ENCODE assay signal across 32 cellular contexts in genomic region chr12:60210756-60211155, GRCh38.
"Had no signal": no experiment of that assay in that cellular context is flagged by ENCODE, and none has a peak within 500 bp of the region (broad histone marks: within the 10 kb centered on the region; RNA-seq: fewer than 3 reads in every experiment).

No MANE protein-coding gene starts in this region.

- H3K9me3 ChIP-seq: esophagus muscularis mucosa, gastroesophageal sphincter had no signal

- H3K36me3 ChIP-seq: brain microvascular endothelial cell, esophagus muscularis mucosa, gastroesophageal sphincter, heart right ventricle had no signal

- H3K9me3 Mint-ChIP-seq: activated CD4-positive, alpha-beta T cell treated with anti-CD3 and anti-CD28 coated beads, Interleukin-2, amount 10 ng/mL, durations not matched to agents 24 days and 14 days; activated T-helper 1 cell treated with anti-CD3 and anti-CD28 coated beads, Interleukin-12 subunit alpha, Interleukin-12 subunit beta, Interleukin-2, Interleukin-4 antibody, amounts not matched to agents 30 ng/mL and 10 ng/mL and 1 ng/mL, durations not matched to agents 14 hours and 24 hours and 36 hours; central memory CD8-positive, alpha-beta T cell had no signal

- H3K36me3 Mint-ChIP-seq: activated CD4-positive, alpha-beta memory T cell treated with anti-CD3 and anti-CD28 coated beads for 36 hours; activated CD8-positive, alpha-beta memory T cell treated with anti-CD3 and anti-CD28 coated beads, Interleukin-2, amount 10 ng/mL, durations not matched to agents 7 days and 5 days; activated naive CD8-positive, alpha-beta T cell had no signal

- H2AFZ ChIP-seq: hepatocyte had no signal

- H3K27ac ChIP-seq: brain microvascular endothelial cell, coronary artery, esophagus muscularis mucosa, gastroesophageal sphincter, heart right ventricle, hepatocyte had no signal

- H3K27me3 ChIP-seq: brain microvascular endothelial cell, esophagus muscularis mucosa, gastroesophageal sphincter, heart right ventricle, hepatocyte had no signal

- DNase-seq: activated CD4-positive, alpha-beta memory T cell treated with anti-CD3 and anti-CD28 coated beads for 36 hours; activated CD4-positive, alpha-beta T cell treated with anti-CD3 and anti-CD28 coated beads for 36 hours; activated CD4-positive, alpha-beta T cell treated with anti-CD3 and anti-CD28 coated beads, Interleukin-2, amount 10 ng/mL, durations not matched to agents 24 days and 14 days; activated CD4-positive, CD25-positive, alpha-beta regulatory T cell; activated CD4-positive, CD25-positive, alpha-beta regulatory T cell treated with anti-CD3 and anti-CD28 coated beads, Interleukin-2, amount 50 U/mL, for 72 hours; activated CD8-positive, alpha-beta memory T cell treated with anti-CD3 and anti-CD28 coated beads, Interleukin-2, amount 10 ng/mL, durations not matched to agents 7 days and 5 days; activated CD8-positive, alpha-beta memory T cell treated with anti-CD3 and anti-CD28 coated beads, Interleukin-2, amount 50 U/mL, for 4 hours; activated CD8-positive, alpha-beta T cell treated with anti-CD3 and anti-CD28 coated beads, Interleukin-2, amount 10 ng/mL, durations not matched to agents 7 days and 5 days; activated effector memory CD4-positive, alpha-beta T cell treated with anti-CD3 and anti-CD28 coated beads, Interleukin-2, amount 50 U/mL, for 16 hours; activated naive CD4-positive, alpha-beta T cell; activated naive CD4-positive, alpha-beta T cell treated with anti-CD3 and anti-CD28 coated beads, Interleukin-2, amount 50 U/mL, for 16 hours; activated T-cell treated with anti-CD3 and anti-CD28 coated beads, Interleukin-2, amount 50 U/mL, for 1 hour; activated T-cell treated with anti-CD3 and anti-CD28 coated beads, Interleukin-2, amount 50 U/mL, for 48 hours; amniotic stem cell; anterior cingulate cortex; brain microvascular endothelial cell; dermis blood vessel endothelial cell; effector CD4-positive, alpha-beta T cell; effector memory CD8-positive, alpha-beta T cell; erythroblast; foreskin melanocyte; heart right ventricle; T-helper 2 cell had no signal

- H3K4me1 Mint-ChIP-seq: activated CD4-positive, alpha-beta T cell treated with anti-CD3 and anti-CD28 coated beads for 36 hours; activated CD4-positive, alpha-beta T cell treated with anti-CD3 and anti-CD28 coated beads, Interleukin-2, amount 10 ng/mL, durations not matched to agents 24 days and 14 days; activated CD8-positive, alpha-beta memory T cell treated with anti-CD3 and anti-CD28 coated beads, Interleukin-2, amount 10 ng/mL, durations not matched to agents 7 days and 5 days; central memory CD8-positive, alpha-beta T cell had no signal

- FAIRE-seq: astrocyte had no signal

- H3K4me1 ChIP-seq: esophagus muscularis mucosa, gastroesophageal sphincter, heart right ventricle had no signal

- H3K4me3 ChIP-seq: coronary artery, esophagus muscularis mucosa, gastroesophageal sphincter, heart right ventricle, hepatocyte had no signal

- H3K4me3 Mint-ChIP-seq: activated CD4-positive, alpha-beta memory T cell treated with anti-CD3 and anti-CD28 coated beads for 36 hours; activated CD4-positive, alpha-beta T cell treated with anti-CD3 and anti-CD28 coated beads for 36 hours; activated CD4-positive, alpha-beta T cell treated with anti-CD3 and anti-CD28 coated beads, Interleukin-2, amount 10 ng/mL, durations not matched to agents 24 days and 14 days; activated CD8-positive, alpha-beta memory T cell treated with anti-CD3 and anti-CD28 coated beads, Interleukin-2, amount 10 ng/mL, durations not matched to agents 7 days and 5 days; activated CD8-positive, alpha-beta T cell treated with anti-CD3 and anti-CD28 coated beads, Interleukin-2, amount 10 ng/mL, durations not matched to agents 7 days and 5 days; activated naive CD8-positive, alpha-beta T cell; activated T-helper 1 cell treated with anti-CD3 and anti-CD28 coated beads, Interleukin-12 subunit alpha, Interleukin-12 subunit beta, Interleukin-2, Interleukin-4 antibody, amounts not matched to agents 30 ng/mL and 10 ng/mL and 1 ng/mL, durations not matched to agents 14 hours and 24 hours and 36 hours; central memory CD8-positive, alpha-beta T cell; effector memory CD8-positive, alpha-beta T cell had no signal

- H3K4me2 ChIP-seq: hepatocyte had no signal

- H3K27ac Mint-ChIP-seq: activated CD4-positive, alpha-beta memory T cell treated with anti-CD3 and anti-CD28 coated beads for 36 hours; activated CD4-positive, alpha-beta T cell treated with anti-CD3 and anti-CD28 coated beads for 36 hours; activated CD4-positive, alpha-beta T cell treated with anti-CD3 and anti-CD28 coated beads, Interleukin-2, amount 10 ng/mL, durations not matched to agents 24 days and 14 days; activated CD8-positive, alpha-beta memory T cell treated with anti-CD3 and anti-CD28 coated beads, Interleukin-2, amount 10 ng/mL, durations not matched to agents 7 days and 5 days; activated CD8-positive, alpha-beta T cell treated with anti-CD3 and anti-CD28 coated beads, Interleukin-2, amount 10 ng/mL, durations not matched to agents 7 days and 5 days; activated naive CD8-positive, alpha-beta T cell; activated T-helper 1 cell treated with anti-CD3 and anti-CD28 coated beads, Interleukin-12 subunit alpha, Interleukin-12 subunit beta, Interleukin-2, Interleukin-4 antibody, amounts not matched to agents 30 ng/mL and 10 ng/mL and 1 ng/mL, durations not matched to agents 14 hours and 24 hours and 36 hours; activated T-helper 2 cell treated with anti-CD3 and anti-CD28 coated beads, Interferon-gamma antibody, Interleukin-2, Interleukin-4, amounts not matched to agents 10 μg/mL and 5 μg/mL and 100 μg/mL, durations not matched to agents 14 hours and 24 hours and 36 hours; effector memory CD8-positive, alpha-beta T cell had no signal

- ATAC-seq: activated CD4-positive, alpha-beta T cell treated with anti-CD3 and anti-CD28 coated beads for 36 hours; activated CD8-positive, alpha-beta memory T cell treated with anti-CD3 and anti-CD28 coated beads, Interleukin-2, amount 10 ng/mL, durations not matched to agents 7 days and 5 days; activated CD8-positive, alpha-beta T cell treated with anti-CD3 and anti-CD28 coated beads, Interleukin-2, amount 10 ng/mL, durations not matched to agents 7 days and 5 days; effector memory CD8-positive, alpha-beta T cell; gastroesophageal sphincter; heart right ventricle had no signal

- H3K79me2 ChIP-seq: hepatocyte had no signal

- H3K27me3 Mint-ChIP-seq: activated CD4-positive, alpha-beta memory T cell treated with anti-CD3 and anti-CD28 coated beads for 36 hours; activated CD4-positive, alpha-beta T cell treated with anti-CD3 and anti-CD28 coated beads for 36 hours; activated CD4-positive, alpha-beta T cell treated with anti-CD3 and anti-CD28 coated beads, Interleukin-2, amount 10 ng/mL, durations not matched to agents 24 days and 14 days; activated CD8-positive, alpha-beta memory T cell treated with anti-CD3 and anti-CD28 coated beads, Interleukin-2, amount 10 ng/mL, durations not matched to agents 7 days and 5 days; activated naive CD8-positive, alpha-beta T cell; central memory CD8-positive, alpha-beta T cell; effector memory CD8-positive, alpha-beta T cell had no signal
